In the genomic region with DNA sequence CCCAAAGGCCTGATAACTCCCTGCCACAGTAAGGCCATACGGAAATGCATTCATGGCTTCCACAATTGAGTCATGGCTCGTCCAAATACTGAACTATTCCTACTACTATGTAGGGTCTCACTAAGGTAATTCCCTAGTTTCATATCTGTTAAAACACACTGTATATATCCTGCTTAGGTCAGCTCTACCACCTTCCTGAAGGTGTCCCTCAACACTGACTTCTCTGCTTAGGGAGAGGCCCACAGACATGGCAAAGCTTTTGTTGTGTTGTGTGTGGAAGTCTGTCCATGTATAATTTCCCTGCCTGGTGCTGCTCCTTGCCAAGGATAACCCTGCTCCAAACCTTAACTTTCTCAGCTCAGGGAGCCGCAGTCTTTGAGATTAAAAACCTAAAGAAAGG, we compare ENCODE assay signal across 2 cellular contexts.
TF ChIP-seq lines count a peak whose summit lies in the region.

No MANE protein-coding gene starts in this region.

TF ChIP-seq in GM23338, 12 proteins besides CTCF, POLR2A, EP300 and RAD21:
- TF ChIP-seq POLR2AphosphoS5 (IDR thresholded peaks at IDR 0.05; ENCODE audit: low read depth) = no peak
- TF ChIP-seq JUNB (IDR thresholded peaks at IDR 0.05; ENCODE audit: unreplicated experiment) = no peak
- TF ChIP-seq, protein P1, sequence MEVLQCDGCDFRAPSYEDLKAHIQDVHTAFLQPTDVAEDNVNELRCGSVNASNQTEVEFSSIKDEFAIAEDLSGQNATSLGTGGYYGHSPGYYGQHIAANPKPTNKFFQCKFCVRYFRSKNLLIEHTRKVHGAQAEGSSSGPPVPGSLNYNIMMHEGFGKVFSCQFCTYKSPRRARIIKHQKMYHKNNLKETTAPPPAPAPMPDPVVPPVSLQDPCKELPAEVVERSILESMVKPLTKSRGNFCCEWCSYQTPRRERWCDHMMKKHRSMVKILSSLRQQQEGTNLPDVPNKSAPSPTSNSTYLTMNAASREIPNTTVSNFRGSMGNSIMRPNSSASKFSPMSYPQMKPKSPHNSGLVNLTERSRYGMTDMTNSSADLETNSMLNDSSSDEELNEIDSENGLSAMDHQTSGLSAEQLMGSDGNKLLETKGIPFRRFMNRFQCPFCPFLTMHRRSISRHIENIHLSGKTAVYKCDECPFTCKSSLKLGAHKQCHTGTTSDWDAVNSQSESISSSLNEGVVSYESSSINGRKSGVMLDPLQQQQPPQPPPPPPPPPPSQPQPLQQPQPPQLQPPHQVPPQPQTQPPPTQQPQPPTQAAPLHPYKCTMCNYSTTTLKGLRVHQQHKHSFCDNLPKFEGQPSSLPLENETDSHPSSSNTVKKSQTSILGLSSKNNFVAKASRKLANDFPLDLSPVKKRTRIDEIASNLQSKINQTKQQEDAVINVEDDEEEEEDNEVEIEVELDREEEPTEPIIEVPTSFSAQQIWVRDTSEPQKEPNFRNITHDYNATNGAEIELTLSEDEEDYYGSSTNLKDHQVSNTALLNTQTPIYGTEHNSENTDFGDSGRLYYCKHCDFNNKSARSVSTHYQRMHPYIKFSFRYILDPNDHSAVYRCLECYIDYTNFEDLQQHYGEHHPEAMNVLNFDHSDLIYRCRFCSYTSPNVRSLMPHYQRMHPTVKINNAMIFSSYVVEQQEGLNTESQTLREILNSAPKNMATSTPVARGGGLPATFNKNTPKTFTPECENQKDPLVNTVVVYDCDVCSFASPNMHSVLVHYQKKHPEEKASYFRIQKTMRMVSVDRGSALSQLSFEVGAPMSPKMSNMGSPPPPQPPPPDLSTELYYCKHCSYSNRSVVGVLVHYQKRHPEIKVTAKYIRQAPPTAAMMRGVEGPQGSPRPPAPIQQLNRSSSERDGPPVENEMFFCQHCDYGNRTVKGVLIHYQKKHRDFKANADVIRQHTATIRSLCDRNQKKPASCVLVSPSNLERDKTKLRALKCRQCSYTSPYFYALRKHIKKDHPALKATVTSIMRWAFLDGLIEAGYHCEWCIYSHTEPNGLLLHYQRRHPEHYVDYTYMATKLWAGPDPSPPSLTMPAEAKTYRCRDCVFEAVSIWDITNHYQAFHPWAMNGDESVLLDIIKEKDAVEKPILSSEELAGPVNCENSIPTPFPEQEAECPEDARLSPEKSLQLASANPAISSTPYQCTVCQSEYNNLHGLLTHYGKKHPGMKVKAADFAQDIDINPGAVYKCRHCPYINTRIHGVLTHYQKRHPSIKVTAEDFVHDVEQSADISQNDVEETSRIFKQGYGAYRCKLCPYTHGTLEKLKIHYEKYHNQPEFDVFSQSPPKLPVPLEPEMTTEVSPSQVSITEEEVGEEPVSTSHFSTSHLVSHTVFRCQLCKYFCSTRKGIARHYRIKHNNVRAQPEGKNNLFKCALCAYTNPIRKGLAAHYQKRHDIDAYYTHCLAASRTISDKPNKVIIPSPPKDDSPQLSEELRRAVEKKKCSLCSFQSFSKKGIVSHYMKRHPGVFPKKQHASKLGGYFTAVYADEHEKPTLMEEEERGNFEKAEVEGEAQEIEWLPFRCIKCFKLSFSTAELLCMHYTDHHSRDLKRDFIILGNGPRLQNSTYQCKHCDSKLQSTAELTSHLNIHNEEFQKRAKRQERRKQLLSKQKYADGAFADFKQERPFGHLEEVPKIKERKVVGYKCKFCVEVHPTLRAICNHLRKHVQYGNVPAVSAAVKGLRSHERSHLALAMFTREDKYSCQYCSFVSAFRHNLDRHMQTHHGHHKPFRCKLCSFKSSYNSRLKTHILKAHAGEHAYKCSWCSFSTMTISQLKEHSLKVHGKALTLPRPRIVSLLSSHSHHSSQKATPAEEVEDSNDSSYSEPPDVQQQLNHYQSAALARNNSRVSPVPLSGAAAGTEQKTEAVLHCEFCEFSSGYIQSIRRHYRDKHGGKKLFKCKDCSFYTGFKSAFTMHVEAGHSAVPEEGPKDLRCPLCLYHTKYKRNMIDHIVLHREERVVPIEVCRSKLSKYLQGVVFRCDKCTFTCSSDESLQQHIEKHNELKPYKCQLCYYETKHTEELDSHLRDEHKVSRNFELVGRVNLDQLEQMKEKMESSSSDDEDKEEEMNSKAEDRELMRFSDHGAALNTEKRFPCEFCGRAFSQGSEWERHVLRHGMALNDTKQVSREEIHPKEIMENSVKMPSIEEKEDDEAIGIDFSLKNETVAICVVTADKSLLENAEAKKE (CRISPR knock-in tag; IDR thresholded peaks at IDR 0.05) = no peak
- TF ChIP-seq ZNF331 (CRISPR knock-in tag; IDR thresholded peaks at IDR 0.05; ENCODE audit: low read depth) = no peak
- TF ChIP-seq, protein P2, sequence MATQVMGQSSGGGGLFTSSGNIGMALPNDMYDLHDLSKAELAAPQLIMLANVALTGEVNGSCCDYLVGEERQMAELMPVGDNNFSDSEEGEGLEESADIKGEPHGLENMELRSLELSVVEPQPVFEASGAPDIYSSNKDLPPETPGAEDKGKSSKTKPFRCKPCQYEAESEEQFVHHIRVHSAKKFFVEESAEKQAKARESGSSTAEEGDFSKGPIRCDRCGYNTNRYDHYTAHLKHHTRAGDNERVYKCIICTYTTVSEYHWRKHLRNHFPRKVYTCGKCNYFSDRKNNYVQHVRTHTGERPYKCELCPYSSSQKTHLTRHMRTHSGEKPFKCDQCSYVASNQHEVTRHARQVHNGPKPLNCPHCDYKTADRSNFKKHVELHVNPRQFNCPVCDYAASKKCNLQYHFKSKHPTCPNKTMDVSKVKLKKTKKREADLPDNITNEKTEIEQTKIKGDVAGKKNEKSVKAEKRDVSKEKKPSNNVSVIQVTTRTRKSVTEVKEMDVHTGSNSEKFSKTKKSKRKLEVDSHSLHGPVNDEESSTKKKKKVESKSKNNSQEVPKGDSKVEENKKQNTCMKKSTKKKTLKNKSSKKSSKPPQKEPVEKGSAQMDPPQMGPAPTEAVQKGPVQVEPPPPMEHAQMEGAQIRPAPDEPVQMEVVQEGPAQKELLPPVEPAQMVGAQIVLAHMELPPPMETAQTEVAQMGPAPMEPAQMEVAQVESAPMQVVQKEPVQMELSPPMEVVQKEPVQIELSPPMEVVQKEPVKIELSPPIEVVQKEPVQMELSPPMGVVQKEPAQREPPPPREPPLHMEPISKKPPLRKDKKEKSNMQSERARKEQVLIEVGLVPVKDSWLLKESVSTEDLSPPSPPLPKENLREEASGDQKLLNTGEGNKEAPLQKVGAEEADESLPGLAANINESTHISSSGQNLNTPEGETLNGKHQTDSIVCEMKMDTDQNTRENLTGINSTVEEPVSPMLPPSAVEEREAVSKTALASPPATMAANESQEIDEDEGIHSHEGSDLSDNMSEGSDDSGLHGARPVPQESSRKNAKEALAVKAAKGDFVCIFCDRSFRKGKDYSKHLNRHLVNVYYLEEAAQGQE (IDR thresholded peaks at IDR 0.05; ENCODE audit: unreplicated experiment) = no peak
- TF ChIP-seq, protein P3, sequence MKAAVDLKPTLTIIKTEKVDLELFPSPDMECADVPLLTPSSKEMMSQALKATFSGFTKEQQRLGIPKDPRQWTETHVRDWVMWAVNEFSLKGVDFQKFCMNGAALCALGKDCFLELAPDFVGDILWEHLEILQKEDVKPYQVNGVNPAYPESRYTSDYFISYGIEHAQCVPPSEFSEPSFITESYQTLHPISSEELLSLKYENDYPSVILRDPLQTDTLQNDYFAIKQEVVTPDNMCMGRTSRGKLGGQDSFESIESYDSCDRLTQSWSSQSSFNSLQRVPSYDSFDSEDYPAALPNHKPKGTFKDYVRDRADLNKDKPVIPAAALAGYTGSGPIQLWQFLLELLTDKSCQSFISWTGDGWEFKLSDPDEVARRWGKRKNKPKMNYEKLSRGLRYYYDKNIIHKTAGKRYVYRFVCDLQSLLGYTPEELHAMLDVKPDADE (IDR thresholded peaks at IDR 0.05) = no peak
- TF ChIP-seq EZH2 (IDR thresholded peaks at IDR 0.05; ENCODE audit: low read depth, unreplicated experiment) = no peak
- TF ChIP-seq ZNF114 (CRISPR knock-in tag; IDR thresholded peaks at IDR 0.05) = no peak
- no peak for TF ChIP-seq NANOG (IDR thresholded peaks at IDR 0.05; ENCODE audit: borderline replicate concordance)
- no peak for TF ChIP-seq CREB1 (CRISPR knock-in tag; IDR thresholded peaks at IDR 0.05; ENCODE audit: low read depth)

TF ChIP-seq in K562, 482 proteins besides CTCF, POLR2A, EP300 and RAD21:
- TF ChIP-seq CHCHD3 (CRISPR knock-in tag; IDR thresholded peaks at IDR 0.05) (no peak), ETS2 (tag; IDR thresholded peaks at IDR 0.05; ENCODE audit: borderline replicate concordance, poor library complexity, severe bottlenecking) (no peak), HLTF (IDR thresholded peaks at IDR 0.05) (no peak)
- TF ChIP-seq, protein P4, sequence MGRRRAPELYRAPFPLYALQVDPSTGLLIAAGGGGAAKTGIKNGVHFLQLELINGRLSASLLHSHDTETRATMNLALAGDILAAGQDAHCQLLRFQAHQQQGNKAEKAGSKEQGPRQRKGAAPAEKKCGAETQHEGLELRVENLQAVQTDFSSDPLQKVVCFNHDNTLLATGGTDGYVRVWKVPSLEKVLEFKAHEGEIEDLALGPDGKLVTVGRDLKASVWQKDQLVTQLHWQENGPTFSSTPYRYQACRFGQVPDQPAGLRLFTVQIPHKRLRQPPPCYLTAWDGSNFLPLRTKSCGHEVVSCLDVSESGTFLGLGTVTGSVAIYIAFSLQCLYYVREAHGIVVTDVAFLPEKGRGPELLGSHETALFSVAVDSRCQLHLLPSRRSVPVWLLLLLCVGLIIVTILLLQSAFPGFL (CRISPR knock-in tag; IDR thresholded peaks at IDR 0.05) = no peak
